Comparison of ENCODE assay signal across 7 cellular contexts in genomic region chrX:152904151-152905080, GRCh38. TPM values are rescaled to one million over a fixed set of nuclear protein-coding genes. Genes with fewer than 3 reads are reported as not detected.
A peak's percentile ranks its signal among the peaks of the same experiment; 100 is the strongest.
DNase-seq lines count a peak whose midpoint lies in the region; TF ChIP-seq lines count a peak whose summit lies in the region.

No MANE protein-coding gene starts in this region.

- TF ChIP-seq CTCF in SK-N-SH (IDR thresholded peaks at IDR 0.05) (peak; percentile 85), brain (conservative IDR thresholded peaks at IDR 0.05) (peak; percentile 49 to 72)

- H3K27me3 ChIP-seq in SK-N-SH (ENCODE audit: insufficient read depth) = no peaks in the 10 kb centered on the region; the same call in 1 of the 2 replicates

- no peak overlapping the region for H3K9ac ChIP-seq in SK-N-SH

- TF ChIP-seq EP300 in SK-N-SH (IDR thresholded peaks at IDR 0.05; ENCODE audit: borderline replicate concordance in 1 of 2, low read depth in 1 of 2, low read length in 1 of 2) = no peak

- peaks cover 5% of the 10 kb centered on the region for H3K27me3 Mint-ChIP-seq in brain

- peak; percentile 60 for TF ChIP-seq RAD21 in SK-N-SH (IDR thresholded peaks at IDR 0.05; ENCODE audit: low read length)

- H3K27ac ChIP-seq in SK-N-SH (ENCODE audit: low read depth in 2 of 2, low read length in 1 of 2) = no peak overlapping the region

- in situ Hi-C loops in G401 (cut with HindIII; ENCODE audit: low sequenced_read_pairs) = no loop called here

- DNase-seq in G401 (ENCODE audit: low spot score) = peak; percentile 37
- DNase-seq in HT1080 (ENCODE audit: low read depth) = peak; percentile 64
- DNase-seq in SK-N-SH = peak; percentile 86
- DNase-seq in kidney glomerular epithelial cell (lab: John Stamatoyannopoulos, UW) = peak; percentile 22
- peak; percentile 57 for DNase-seq in stimulated activated CD8-positive, alpha-beta memory T cell treated with anti-CD3 and anti-CD28 coated beads, Interleukin-4, amount 100 ng/mL, for 48 hours
- no peak for DNase-seq in cerebellum (ENCODE audit: low spot score)

- CTCF ChIA-PET in SK-N-SH (lab: Yijun Ruan, JAX) = interaction anchor here (0.8 to 4.2 kb wide), 16 partner anchors 10 to 66 kb away, joined by 3 to 71 read pairs (median 5); no protein-coding TSS in a partner anchor

- H2AFZ ChIP-seq in SK-N-SH (ENCODE audit: low read depth) = no peak overlapping the region

- H3K36me3 ChIP-seq in SK-N-SH (replicated peaks in 1 of 2; ENCODE audit: control insufficient read depth in 1 of 2, insufficient read depth in 2 of 2, low read length in 1 of 2) = no peaks in the 10 kb centered on the region

- 0 out of 2 replicates have a peak overlapping the region, but pooled peaks have one; percentile 28 for H3K4me2 ChIP-seq in SK-N-SH

- peaks cover 28% of the 10 kb centered on the region for H3K4me1 Mint-ChIP-seq in brain

- no peak overlapping the region; a peak in 1 of 4 replicates for H3K4me3 ChIP-seq in SK-N-SH (ENCODE audit: low read depth in 2 of 2, low read length in 1 of 2)

- H3K4me1 ChIP-seq in SK-N-SH (ENCODE audit: control insufficient read depth in 1 of 2, insufficient read depth in 2 of 2, low read depth in 1 of 2, low read length in 1 of 2) = peaks cover 6 to 32% of the 10 kb centered on the region in 2 experiments; a peak in 2 of 4 replicates

- H3K36me3 Mint-ChIP-seq in brain = no peaks in the 10 kb centered on the region

- peak overlapping the region in 1 of 5 experiments; percentile 83 for H3K27ac Mint-ChIP-seq in brain

- peaks cover 4% of the 10 kb centered on the region for H3F3A ChIP-seq in SK-N-SH (replicated peaks; ENCODE audit: insufficient read depth)

- POLR2A ChIA-PET in SK-N-SH (lab: Yijun Ruan, JAX) = no interaction called here

- H3K9me3 Mint-ChIP-seq in brain = peaks cover 0 to 17% (median 0%) of the 10 kb centered on the region in 5 experiments

- H3K9me3 ChIP-seq in SK-N-SH = no peaks in the 10 kb centered on the region

- no peak overlapping the region for H3K4me3 Mint-ChIP-seq in brain

- H3K9me2 ChIP-seq in SK-N-SH = no peaks in the 10 kb centered on the region

- no peaks in the 10 kb centered on the region for H3K79me2 ChIP-seq in SK-N-SH (ENCODE audit: insufficient read depth)

- no peaks in the 10 kb centered on the region for H4K20me1 ChIP-seq in SK-N-SH (ENCODE audit: insufficient read depth)

- 21% methylated on average over 16 of the region's 20 CpGs for WGBS in SK-N-SH (ENCODE audit: low lambda C conversion rate)

TF ChIP-seq in SK-N-SH, 30 proteins besides CTCF, POLR2A, EP300 and RAD21:
- no peak for TF ChIP-seq SIN3A (IDR thresholded peaks at IDR 0.05; ENCODE audit: borderline replicate concordance, low read depth, low read length)
- no peak for TF ChIP-seq MXI1 (IDR thresholded peaks at IDR 0.05; ENCODE audit: low read depth, low read length)
- no peak for TF ChIP-seq GATA2 (CRISPR knock-in tag; IDR thresholded peaks at IDR 0.05)
- no peak for TF ChIP-seq MEF2A (IDR thresholded peaks at IDR 0.05; ENCODE audit: borderline replicate concordance, low read depth)
- TF ChIP-seq CHD2 (IDR thresholded peaks at IDR 0.05; ENCODE audit: low read length, partially characterized antibody) = peak; percentile 15
- TF ChIP-seq SMC3 (IDR thresholded peaks at IDR 0.05; ENCODE audit: low read depth, low read length) = peak; percentile 44
- no peak for TF ChIP-seq TAF1 (IDR thresholded peaks at IDR 0.05; ENCODE audit: borderline replicate concordance, low read depth, low read length)
- TF ChIP-seq IRF3 (IDR thresholded peaks at IDR 0.05; ENCODE audit: low read depth, low read length) = no peak
- TF ChIP-seq REST (IDR thresholded peaks at IDR 0.05; ENCODE audit: low read depth, low read length) = no peak
- no peak for TF ChIP-seq YY1 (IDR thresholded peaks at IDR 0.05; ENCODE audit: low read depth)

RNA-seq across cellular contexts. Expression of gene ZNF185, which starts 6.5 kb away (rescaled TPM):
- 0.43 TPM in 1 of 2 replicates, not detected in the other for total RNA-seq in G401 (2014; rRNA removed; shearing (Covaris generic))
- 12.2 and 16.2 TPM in 2 replicates for total RNA-seq in HT1080 (2014; rRNA removed; shearing (Covaris generic))
- polyA plus RNA-seq in HT1080 (2015; cell fraction: cytosol; rRNA removed) = 11.5 and 16.0 TPM in 2 replicates
- 135 and 153 TPM in 2 replicates for polyA plus RNA-seq in HT1080 (2015; cell fraction: nucleus; rRNA removed)
- polyA plus RNA-seq in SK-N-SH (2012; rRNA removed) (10.3 and 10.6 TPM in 2 replicates), brain (ENCODE audit: insufficient read depth, low read depth, low replicate concordance) (4.5 TPM)
- polyA plus RNA-seq in SK-N-SH (2012; cell fraction: cytosol; rRNA removed) = 5.9 and 7.3 TPM in 2 replicates
- polyA plus RNA-seq in SK-N-SH (2012; cell fraction: nucleus; rRNA removed) = 18.4 and 23.2 TPM in 2 replicates
- 2.9 TPM for total RNA-seq in cerebellum
